ENCODE assay signal across 14 cellular contexts in genomic region chr18:8116346-8117007, GRCh38.
A peak's percentile ranks its signal among the peaks of the same experiment; 100 is the strongest.
DNase-seq lines count a peak whose midpoint lies in the region; ATAC-seq, FAIRE-seq and TF ChIP-seq lines count a peak whose summit lies in the region.
"Had no signal": no experiment of that assay in that cellular context is flagged by ENCODE, and none has a peak within 500 bp of the region (broad histone marks: within the 10 kb centered on the region; RNA-seq: fewer than 3 reads in every experiment).

No MANE protein-coding gene starts in this region.

- H3K27ac ChIP-seq in ACC112 (ENCODE audit: low read depth, low read length) (peak overlapping the region; percentile 98), K562 (ENCODE audit: extremely low read depth, low read depth, low read length) (no peak overlapping the region), keratinocyte (ENCODE audit: control insufficient read depth, insufficient read depth, low read length) (peak overlapping the region; percentile 48), colonic mucosa (no peak overlapping the region)
- H3K27ac ChIP-seq: pancreas, SK-N-MC, vagina had no signal

- H3K9me3 ChIP-seq in K562 (replicated peaks; ENCODE audit: control insufficient read depth, insufficient read depth, low read depth, low read length), result no peaks in the 10 kb centered on the region
- H3K9me3 ChIP-seq in keratinocyte (ENCODE audit: control insufficient read depth, low read depth, low read length), result no peaks in the 10 kb centered on the region
- H3K9me3 ChIP-seq in colonic mucosa, result no peaks in the 10 kb centered on the region
- H3K9me3 ChIP-seq: pancreas, vagina had no signal

- intact Hi-C loops in K562 (cut with micrococcal nuclease) (no loop called here), colonic mucosa (cut with DNase I) (no loop called here)

- FAIRE-seq in HTR-8/SVneo (lab: Jason Lieb, UNC) (no peak), K562 (lab: Jason Lieb, UNC) (no peak), keratinocyte (lab: Jason Lieb, UNC) (peak; percentile 55)
- FAIRE-seq: GM12892, pancreas had no signal

- H3K79me2 ChIP-seq in ACC112 (ENCODE audit: control insufficient read depth, insufficient read depth, low read length, unreplicated experiment), result no peaks in the 10 kb centered on the region
- H3K79me2 ChIP-seq in K562 (ENCODE audit: control insufficient read depth, insufficient read depth, low read length), result no peaks in the 10 kb centered on the region
- H3K79me2 ChIP-seq in keratinocyte (ENCODE audit: control insufficient read depth, insufficient read depth, low read length), result no peaks in the 10 kb centered on the region

- no peak for TF ChIP-seq RAD21 in K562 (CRISPR knock-in tag; conservative IDR thresholded peaks at IDR 0.05 in 1 of 2, IDR thresholded peaks at IDR 0.05 in 1 of 2)

- H2AFZ ChIP-seq in ACC112 (ENCODE audit: low read length, unreplicated experiment) (no peak overlapping the region), K562 (ENCODE audit: low read depth, low read length) (no peak overlapping the region), keratinocyte (ENCODE audit: control insufficient read depth, low read length) (no peak overlapping the region)

- peaks cover 39% of the 10 kb centered on the region for H3K4me1 ChIP-seq in ACC112 (ENCODE audit: control insufficient read depth, insufficient read depth, low read length, unreplicated experiment)
- no peaks in the 10 kb centered on the region for H3K4me1 ChIP-seq in K562 (replicated peaks in 1 of 2; ENCODE audit: control insufficient read depth in 2 of 2, insufficient read depth in 2 of 2, low read length in 2 of 2)
- peaks cover 16% of the 10 kb centered on the region for H3K4me1 ChIP-seq in keratinocyte (ENCODE audit: control insufficient read depth, extremely low read depth, insufficient read depth, low read length)
- H3K4me1 ChIP-seq in colonic mucosa, result no peaks in the 10 kb centered on the region
- H3K4me1 ChIP-seq: vagina had no signal

- H4K20me1 ChIP-seq in K562 (replicated peaks; ENCODE audit: control insufficient read depth, insufficient read depth, low read length), result no peaks in the 10 kb centered on the region
- H4K20me1 ChIP-seq in keratinocyte (ENCODE audit: control insufficient read depth, extremely low read depth, insufficient read depth, low read length), result no peaks in the 10 kb centered on the region

- dilution Hi-C loops in keratinocyte (cut with MboI; ENCODE audit: extremely low pct_ligation_motif_present, low sequenced_read_pairs), result no loop called here

- H3K36me3 ChIP-seq in ACC112 (ENCODE audit: insufficient read depth, low read length) (no peaks in the 10 kb centered on the region), K562 (ENCODE audit: control insufficient read depth, insufficient read depth, low read length) (no peaks in the 10 kb centered on the region), keratinocyte (ENCODE audit: control insufficient read depth in 2 of 2, extremely low read depth in 1 of 2, insufficient read depth in 2 of 2, low read length in 2 of 2) (no peaks in the 10 kb centered on the region), colonic mucosa (no peaks in the 10 kb centered on the region)
- H3K36me3 ChIP-seq: pancreas, vagina had no signal

- H3K4me2 ChIP-seq in K562 (ENCODE audit: insufficient read depth, low read length) (no peak overlapping the region), keratinocyte (ENCODE audit: control insufficient read depth, extremely low read depth, insufficient read depth, low read depth, low read length) (no peak overlapping the region)

- H3K9ac ChIP-seq in K562 (ENCODE audit: insufficient read depth in 1 of 2, low read depth in 2 of 2, low read length in 2 of 2) (no peak overlapping the region), keratinocyte (ENCODE audit: control insufficient read depth, extremely low read depth, insufficient read depth, low read length) (no peak overlapping the region), colonic mucosa (ENCODE audit: low read depth in 2 of 2, low read length in 2 of 2) (no peak overlapping the region)

- no TSS peak for BruUV-seq in K562 (replicated peaks; lab: Mats Ljungman, UMichigan)

- H3K9me1 ChIP-seq in K562 (ENCODE audit: control insufficient read depth, insufficient read depth, low read length) (no peaks in the 10 kb centered on the region), keratinocyte (ENCODE audit: control insufficient read depth, extremely low read depth, insufficient read depth, low read length) (no peaks in the 10 kb centered on the region)

- CTCF ChIA-PET in K562 (lab: Yijun Ruan, JAX; ENCODE audit: low intra/inter-chr PET ratio), result no interaction called here

- H3K27me3 ChIP-seq in ACC112 (ENCODE audit: insufficient read depth, low read length) (no peaks in the 10 kb centered on the region), K562 (ENCODE audit: control insufficient read depth in 2 of 2, insufficient read depth in 2 of 2, low read length in 2 of 2) (no peaks in the 10 kb centered on the region), keratinocyte (ENCODE audit: control insufficient read depth, extremely low read depth, insufficient read depth, low read length) (no peaks in the 10 kb centered on the region), colonic mucosa (no peaks in the 10 kb centered on the region)
- H3K27me3 ChIP-seq: pancreas, vagina had no signal

- POLR2A ChIA-PET in K562 (lab: Yijun Ruan, JAX), result no interaction called here

- in situ Hi-C loops in K562 (cut with MboI), result no loop called here

- DNase-seq in HTR-8/SVneo (ENCODE audit: insufficient read length, low spot score) (peak; percentile 13), K562 (ENCODE audit: extremely low read depth in 1 of 4, low spot score in 3 of 4) (peak in 3 of 4 experiments; percentile 6 to 19 (median 14)), keratinocyte (ENCODE audit: low read depth, low spot score) (peak; percentile 38), pons (ENCODE audit: low spot score) (no peak), colonic mucosa (no peak), NCI-H2107 treated with DMSO at 0.1 percent for 48 hours (lab: John Stamatoyannopoulos, UW; ENCODE audit: unreplicated experiment) (no peak)
- DNase-seq: activated T-cell treated with anti-CD3 and anti-CD28 coated beads, Interleukin-2, amount 50 U/mL, for 1 hour; pancreas; stimulated activated CD8-positive, alpha-beta memory T cell treated with anti-CD3 and anti-CD28 coated beads, Interleukin-4, amount 100 ng/mL, for 48 hours had no signal

- H3K4me3 ChIP-seq in ACC112 (ENCODE audit: low read depth, low read length) (peak overlapping the region; percentile 33; the same call in 1 of the 2 replicates), K562 (no peak overlapping the region), keratinocyte (ENCODE audit: control insufficient read depth in 2 of 3, extremely low read depth in 1 of 3, insufficient read depth in 2 of 3, low read depth in 1 of 3, low read length in 3 of 3) (no peak overlapping the region), colonic mucosa (no peak overlapping the region)
- H3K4me3 ChIP-seq: pancreas, SK-N-MC, vagina had no signal

- TF ChIP-seq EP300 in K562 (IDR thresholded peaks at IDR 0.05; ENCODE audit: low read length), result no peak

- ATAC-seq in K562 (no peak), HG03095 (IDR thresholded peaks at IDR 0.05; ENCODE audit: unreplicated experiment) (no peak)

- TF ChIP-seq POLR2A in K562 (conservative IDR thresholded peaks at IDR 0.05), result no peak

- TF ChIP-seq CTCF in K562 (IDR thresholded peaks at IDR 0.05 in 2 of 3, conservative IDR thresholded peaks at IDR 0.05 in 1 of 3; ENCODE audit: insufficient read depth in 2 of 3, low read depth in 1 of 3, low read length in 3 of 3) (no peak), keratinocyte (optimal IDR thresholded peaks at IDR 0.05 in 1 of 3, IDR thresholded peaks at IDR 0.05 in 1 of 3, conservative IDR thresholded peaks at IDR 0.05 in 1 of 3; ENCODE audit: extremely low read depth in 1 of 3, insufficient read depth in 2 of 3, low read length in 3 of 3) (no peak), colonic mucosa (IDR thresholded peaks at IDR 0.05) (no peak)

- WGBS in K562 (ENCODE audit: insufficient coverage, low coverage, missing lambda C conversion rate), result 0% methylated on average over 2 of the region's 2 CpGs

TF ChIP-seq in K562, 482 proteins besides CTCF, POLR2A, EP300 and RAD21:
- TF ChIP-seq FOSL1 (tag; conservative IDR thresholded peaks at IDR 0.05) (peak; percentile 79), ZNF146 (CRISPR knock-in tag; IDR thresholded peaks at IDR 0.05; ENCODE audit: unreplicated experiment) (no peak), CEBPB (tag; IDR thresholded peaks at IDR 0.05) (peak; percentile 38; the same call in 1 of the 2 replicates), ATF3 (IDR thresholded peaks at IDR 0.05) (peak; percentile 64), ATF3 (CRISPR knock-in tag; conservative IDR thresholded peaks at IDR 0.05) (no peak), ZNF347 (CRISPR knock-in tag; IDR thresholded peaks at IDR 0.05; ENCODE audit: low read depth) (no peak), ZNF696 (CRISPR knock-in tag; conservative IDR thresholded peaks at IDR 0.05) (no peak), ZNF695 (CRISPR knock-in tag; IDR thresholded peaks at IDR 0.05) (no peak), JUN (IDR thresholded peaks at IDR 0.05; ENCODE audit: borderline replicate concordance, low read depth, low read length) (0 out of 2 replicates have a peak, but pooled peaks have one; percentile 23), JUN (CRISPR knock-in tag; IDR thresholded peaks at IDR 0.05; ENCODE audit: borderline replicate concordance) (no peak), CEBPG (CRISPR knock-in tag; IDR thresholded peaks at IDR 0.05) (no peak), CEBPG (tag; conservative IDR thresholded peaks at IDR 0.05 in 1 of 2, IDR thresholded peaks at IDR 0.05 in 1 of 2) (peak; percentile 8 to 54; a peak in 1 of 4 replicates)

Comparison
In these comparisons a context has a peak if more than half of its experiments do, and no peak if none do; other contexts are left out.
1. H3K27ac ChIP-seq: peak in ACC112 (single experiment) and keratinocyte (single experiment); none in K562 (single experiment) and colonic mucosa (single experiment).
2. DNase-seq: peak in HTR-8/SVneo (single experiment), K562 (3 of 4) and keratinocyte (single experiment); none in pons (single experiment), colonic mucosa (single experiment) and NCI-H2107 treated with DMSO at 0.1 percent for 48 hours (single experiment).